In genomic region chr11:130431337-130431773, GRCh38 we compare ENCODE assay signal across 8 cellular contexts. TPM values are rescaled to one million over a fixed set of nuclear protein-coding genes. Genes with fewer than 3 reads are reported as not detected.
A peak's percentile ranks its signal among the peaks of the same experiment; 100 is the strongest.
DNase-seq lines count a peak whose midpoint lies in the region; ATAC-seq and TF ChIP-seq lines count a peak whose summit lies in the region.

No MANE protein-coding gene starts in this region.

- no peak overlapping the region for H3K27ac ChIP-seq in CD8-positive, alpha-beta T cell (ENCODE audit: low read depth, low read length)

- no peaks in the 10 kb centered on the region for H3K36me3 ChIP-seq in CD8-positive, alpha-beta T cell (ENCODE audit: insufficient read depth, low read length)

- H3K4me3 Mint-ChIP-seq in CD8-positive, alpha-beta T cell = no peak overlapping the region
- no peak overlapping the region for H3K4me3 Mint-ChIP-seq in activated naive CD4-positive, alpha-beta T cell treated with anti-CD3 and anti-CD28 coated beads for 36 hours
- no peak overlapping the region for H3K4me3 Mint-ChIP-seq in progenitor cell of endocrine pancreas (ENCODE audit: low read depth)

- H3K27me3 ChIP-seq in CD8-positive, alpha-beta T cell (ENCODE audit: insufficient read depth, low read length) = peaks cover 10% of the 10 kb centered on the region

- peak; percentile 40 for TF ChIP-seq CTCF in CD8-positive, alpha-beta T cell (IDR thresholded peaks at IDR 0.05)
- TF ChIP-seq CTCF in progenitor cell of endocrine pancreas (IDR thresholded peaks at IDR 0.05; ENCODE audit: unreplicated experiment) = peak; percentile 69

- CTCF ChIA-PET in CD8-positive, alpha-beta T cell (lab: Charles Lee) = interaction anchor here (0.9 to 9.2 kb wide), 21 partner anchors 9 to 484 kb away, joined by 3 to 163 read pairs (median 4); no protein-coding TSS in a partner anchor
- CTCF ChIA-PET in activated naive CD4-positive, alpha-beta T cell treated with anti-CD3 and anti-CD28 coated beads for 36 hours (lab: Charles Lee) = interaction anchor here (0.5 to 7.3 kb wide), 20 partner anchors 11 to 486 kb away, joined by 3 to 216 read pairs (median 4); partner anchors contain the start of gene SNX19

- H3K4me1 Mint-ChIP-seq in CD8-positive, alpha-beta T cell (ENCODE audit: low read depth) = peaks cover 10% of the 10 kb centered on the region
- H3K4me1 Mint-ChIP-seq in activated naive CD4-positive, alpha-beta T cell treated with anti-CD3 and anti-CD28 coated beads for 36 hours (ENCODE audit: low read depth) = peaks cover 6% of the 10 kb centered on the region
- H3K4me1 Mint-ChIP-seq in progenitor cell of endocrine pancreas (ENCODE audit: low read depth) = peaks cover 7% of the 10 kb centered on the region

- H3K36me3 Mint-ChIP-seq in CD8-positive, alpha-beta T cell = no peaks in the 10 kb centered on the region
- H3K36me3 Mint-ChIP-seq in activated naive CD4-positive, alpha-beta T cell treated with anti-CD3 and anti-CD28 coated beads for 36 hours (ENCODE audit: low read depth) = no peaks in the 10 kb centered on the region
- no peaks in the 10 kb centered on the region for H3K36me3 Mint-ChIP-seq in progenitor cell of endocrine pancreas (ENCODE audit: insufficient read depth)

- H3K27ac Mint-ChIP-seq in CD8-positive, alpha-beta T cell = no peak overlapping the region
- H3K27ac Mint-ChIP-seq in activated naive CD4-positive, alpha-beta T cell treated with anti-CD3 and anti-CD28 coated beads for 36 hours = no peak overlapping the region
- H3K27ac Mint-ChIP-seq in progenitor cell of endocrine pancreas = no peak overlapping the region

- peaks cover 38% of the 10 kb centered on the region for H3K27me3 Mint-ChIP-seq in CD8-positive, alpha-beta T cell (ENCODE audit: low read depth)
- peaks cover 34% of the 10 kb centered on the region for H3K27me3 Mint-ChIP-seq in activated naive CD4-positive, alpha-beta T cell treated with anti-CD3 and anti-CD28 coated beads for 36 hours (ENCODE audit: low read depth)
- H3K27me3 Mint-ChIP-seq in progenitor cell of endocrine pancreas = peaks cover 42% of the 10 kb centered on the region

- no peaks in the 10 kb centered on the region for H3K9me3 Mint-ChIP-seq in CD8-positive, alpha-beta T cell
- H3K9me3 Mint-ChIP-seq in activated naive CD4-positive, alpha-beta T cell treated with anti-CD3 and anti-CD28 coated beads for 36 hours = no peaks in the 10 kb centered on the region
- no peaks in the 10 kb centered on the region for H3K9me3 Mint-ChIP-seq in progenitor cell of endocrine pancreas (ENCODE audit: low read depth)

- intact Hi-C loops in CD8-positive, alpha-beta T cell (cut with DNase I, micrococcal nuclease) = loop anchor here (1.0 to 10.0 kb wide), 3 partner anchors 117 to 463 kb away; partner anchors contain the start of gene ZBTB44 (in 1 of the 2)
- intact Hi-C loops in activated naive CD4-positive, alpha-beta T cell treated with anti-CD3 and anti-CD28 coated beads for 36 hours (cut with micrococcal nuclease) = loop anchor here (1.0 to 10.0 kb wide), 2 partner anchors 93 to 218 kb away; no protein-coding TSS in a partner anchor
- intact Hi-C loops in head of caudate nucleus (cut with DNase I) = loop anchor here (10.0 kb wide), 2 partner anchors 233 to 463 kb away; no protein-coding TSS in a partner anchor

- H3K4me3 ChIP-seq in CD8-positive, alpha-beta T cell (ENCODE audit: low read depth, low read length) = no peak overlapping the region

- no peaks in the 10 kb centered on the region for H3K4me1 ChIP-seq in CD8-positive, alpha-beta T cell (ENCODE audit: insufficient read depth, low read length)

- peak; percentile 28 to 68 (median 56) for DNase-seq in CD8-positive, alpha-beta T cell
- DNase-seq in HuH-7.5 (ENCODE audit: low spot score) (peak; percentile 77), SK-N-DZ (ENCODE audit: low spot score) (peak; percentile 64), head of caudate nucleus (peak; percentile 66 to 94 (median 84)), progenitor cell of endocrine pancreas (ENCODE audit: low spot score, unreplicated experiment) (peak; percentile 82), GOT3 (lab: John Stamatoyannopoulos, UW) (no peak)
- DNase-seq in activated naive CD4-positive, alpha-beta T cell treated with anti-CD3 and anti-CD28 coated beads for 36 hours = peak; percentile 89

- ATAC-seq in CD8-positive, alpha-beta T cell = peak; percentile 53
- peak; percentile 40 for ATAC-seq in GM19351 (IDR thresholded peaks at IDR 0.05; ENCODE audit: unreplicated experiment)

- H3K9me3 ChIP-seq in CD8-positive, alpha-beta T cell (ENCODE audit: low read length) = no peaks in the 10 kb centered on the region

- POLR2A ChIA-PET in CD8-positive, alpha-beta T cell (lab: Charles Lee) = no interaction called here

RNA-seq across cellular contexts. Expression of gene ADAMTS8, which starts 2.9 kb away (rescaled TPM):
- total RNA-seq in CD8-positive, alpha-beta T cell = not detected
- polyA plus RNA-seq in SK-N-DZ (2014; cell fraction: cytosol; rRNA removed) = 3.1 and 3.7 TPM in 2 replicates
- polyA plus RNA-seq in SK-N-DZ (2014; cell fraction: nucleus; rRNA removed) = 1.9 and 3.0 TPM in 2 replicates
- not detected for total RNA-seq in activated naive CD4-positive, alpha-beta T cell treated with anti-CD3 and anti-CD28 coated beads for 36 hours
- total RNA-seq in progenitor cell of endocrine pancreas = 0.22 and 0.40 TPM in 2 replicates

RNA-seq across cellular contexts. Expression of gene ADAMTS15, which starts 17.1 kb away (rescaled TPM):
- not detected for total RNA-seq in CD8-positive, alpha-beta T cell
- not detected in 2 replicates for polyA plus RNA-seq in SK-N-DZ (2014; cell fraction: cytosol; rRNA removed)
- polyA plus RNA-seq in SK-N-DZ (2014; cell fraction: nucleus; rRNA removed) = 0.33 TPM in 1 of 2 replicates, not detected in the other
- total RNA-seq in activated naive CD4-positive, alpha-beta T cell treated with anti-CD3 and anti-CD28 coated beads for 36 hours = not detected
- total RNA-seq in progenitor cell of endocrine pancreas = 1.2 TPM in 2 replicates
